In the genomic region with DNA sequence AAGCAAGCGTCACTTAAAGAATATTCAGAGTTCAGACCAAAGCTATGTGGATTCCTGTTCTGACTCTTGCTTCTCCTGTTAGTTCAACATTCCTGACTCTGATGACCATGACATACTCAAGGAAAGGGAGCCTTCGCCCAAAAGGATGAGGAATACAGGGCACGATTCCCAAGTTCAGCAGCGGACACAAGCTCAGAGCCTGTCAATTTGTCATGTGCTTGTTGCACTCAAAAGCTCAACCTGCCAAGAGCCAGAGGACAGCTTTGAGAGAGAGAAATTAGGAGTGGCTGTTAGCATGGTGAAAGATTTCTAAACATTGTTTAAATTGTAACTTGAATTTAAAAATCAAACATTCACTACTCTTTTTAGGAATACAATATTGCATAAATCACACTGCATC, we compare ENCODE assay signal across 2 cellular contexts.
TF ChIP-seq lines count a peak whose summit lies in the region.

No MANE protein-coding gene starts in this region.

TF ChIP-seq in liver, 16 proteins besides CTCF, POLR2A, EP300 and RAD21:
- TF ChIP-seq RXRA (IDR thresholded peaks at IDR 0.05) = peak in 1 of 2 donors; percentile 31
- TF ChIP-seq JUND (IDR thresholded peaks at IDR 0.05) = no peak
- no peak for TF ChIP-seq GABPA (IDR thresholded peaks at IDR 0.05 in 1 of 2, conservative IDR thresholded peaks at IDR 0.05 in 1 of 2)
- peak in 1 of 2 donors; percentile 32 for TF ChIP-seq HNF4A (conservative IDR thresholded peaks at IDR 0.05)
- TF ChIP-seq FOXA1 (IDR thresholded peaks at IDR 0.05) = no peak

TF ChIP-seq in HepG2, 621 proteins besides CTCF, POLR2A, EP300 and RAD21:
- TF ChIP-seq RARA (CRISPR knock-in tag; IDR thresholded peaks at IDR 0.05) = no peak
- TF ChIP-seq, protein P1, sequence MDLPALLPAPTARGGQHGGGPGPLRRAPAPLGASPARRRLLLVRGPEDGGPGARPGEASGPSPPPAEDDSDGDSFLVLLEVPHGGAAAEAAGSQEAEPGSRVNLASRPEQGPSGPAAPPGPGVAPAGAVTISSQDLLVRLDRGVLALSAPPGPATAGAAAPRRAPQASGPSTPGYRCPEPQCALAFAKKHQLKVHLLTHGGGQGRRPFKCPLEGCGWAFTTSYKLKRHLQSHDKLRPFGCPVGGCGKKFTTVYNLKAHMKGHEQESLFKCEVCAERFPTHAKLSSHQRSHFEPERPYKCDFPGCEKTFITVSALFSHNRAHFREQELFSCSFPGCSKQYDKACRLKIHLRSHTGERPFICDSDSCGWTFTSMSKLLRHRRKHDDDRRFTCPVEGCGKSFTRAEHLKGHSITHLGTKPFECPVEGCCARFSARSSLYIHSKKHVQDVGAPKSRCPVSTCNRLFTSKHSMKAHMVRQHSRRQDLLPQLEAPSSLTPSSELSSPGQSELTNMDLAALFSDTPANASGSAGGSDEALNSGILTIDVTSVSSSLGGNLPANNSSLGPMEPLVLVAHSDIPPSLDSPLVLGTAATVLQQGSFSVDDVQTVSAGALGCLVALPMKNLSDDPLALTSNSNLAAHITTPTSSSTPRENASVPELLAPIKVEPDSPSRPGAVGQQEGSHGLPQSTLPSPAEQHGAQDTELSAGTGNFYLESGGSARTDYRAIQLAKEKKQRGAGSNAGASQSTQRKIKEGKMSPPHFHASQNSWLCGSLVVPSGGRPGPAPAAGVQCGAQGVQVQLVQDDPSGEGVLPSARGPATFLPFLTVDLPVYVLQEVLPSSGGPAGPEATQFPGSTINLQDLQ (CRISPR knock-in tag; IDR thresholded peaks at IDR 0.05) = no peak
- TF ChIP-seq ZNF274 (CRISPR knock-in tag; IDR thresholded peaks at IDR 0.05) = no peak
- TF ChIP-seq, protein P2, sequence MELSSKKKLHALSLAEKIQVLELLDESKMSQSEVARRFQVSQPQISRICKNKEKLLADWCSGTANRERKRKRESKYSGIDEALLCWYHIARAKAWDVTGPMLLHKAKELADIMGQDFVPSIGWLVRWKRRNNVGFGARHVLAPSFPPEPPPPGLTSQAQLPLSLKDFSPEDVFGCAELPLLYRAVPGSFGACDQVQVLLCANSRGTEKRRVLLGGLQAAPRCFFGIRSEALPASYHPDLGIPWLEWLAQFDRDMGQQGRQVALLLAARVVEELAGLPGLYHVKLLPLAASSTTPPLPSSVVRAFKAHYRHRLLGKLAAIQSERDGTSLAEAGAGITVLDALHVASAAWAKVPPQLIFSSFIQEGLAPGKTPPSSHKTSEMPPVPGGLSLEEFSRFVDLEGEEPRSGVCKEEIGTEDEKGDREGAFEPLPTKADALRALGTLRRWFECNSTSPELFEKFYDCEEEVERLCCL (CRISPR knock-in tag; IDR thresholded peaks at IDR 0.05; ENCODE audit: borderline replicate concordance) = no peak
- no peak for TF ChIP-seq ATM (IDR thresholded peaks at IDR 0.05; ENCODE audit: borderline replicate concordance)
- TF ChIP-seq NFATC3 (CRISPR knock-in tag; IDR thresholded peaks at IDR 0.05) = no peak
- no peak for TF ChIP-seq SATB2 (CRISPR knock-in tag; IDR thresholded peaks at IDR 0.05)
- TF ChIP-seq ZNF781 (CRISPR knock-in tag; IDR thresholded peaks at IDR 0.05; ENCODE audit: borderline replicate concordance, not compliant biosample characterization) = no peak
